27 cellular contexts compared by ENCODE assay signal in the genomic region with DNA sequence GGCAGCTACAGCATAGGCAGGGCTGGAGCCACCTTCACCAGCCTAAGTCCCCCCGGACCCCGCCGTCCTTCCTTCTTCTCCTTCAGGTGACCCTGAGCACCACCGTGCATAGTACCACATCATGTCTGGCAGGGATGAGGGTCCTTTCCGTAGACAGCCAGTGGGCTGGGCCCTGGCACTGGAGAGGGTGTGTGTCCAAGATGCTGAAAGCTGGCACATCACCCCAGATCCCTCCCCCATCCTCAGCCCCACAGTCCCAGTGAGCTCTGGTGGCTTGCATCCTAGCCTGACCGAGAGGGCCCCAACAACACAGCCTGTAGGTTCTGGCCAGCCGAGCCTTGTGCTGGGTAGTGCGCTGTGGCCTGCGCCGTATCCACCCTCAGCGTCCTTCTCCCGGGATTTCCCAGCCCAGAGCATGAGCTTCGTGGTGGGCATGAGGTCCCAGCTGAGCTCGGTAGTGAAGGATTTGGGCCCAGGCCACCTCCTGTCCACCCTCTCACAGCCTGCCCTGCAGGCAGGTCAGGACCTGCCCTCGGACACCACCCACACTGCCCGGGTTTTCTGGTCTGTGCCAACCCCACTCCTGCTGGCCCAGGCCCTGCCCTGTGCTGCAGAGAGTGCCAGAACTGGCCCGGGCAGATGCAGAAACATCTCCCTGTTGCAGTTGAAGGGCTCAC.
DNase-seq lines count a peak whose midpoint lies in the region; ATAC-seq, FAIRE-seq and TF ChIP-seq lines count a peak whose summit lies in the region.
"Had no signal": no experiment of that assay in that cellular context is flagged by ENCODE, and none has a peak within 500 bp of the region (broad histone marks: within the 10 kb centered on the region; RNA-seq: fewer than 3 reads in every experiment).

No MANE protein-coding gene starts in this region.

- H3K9me3 ChIP-seq in heart right ventricle: no peaks in the 10 kb centered on the region
- H3K9me3 ChIP-seq in kidney (ENCODE audit: control insufficient read depth in 1 of 2, low read length in 2 of 2): no peaks in the 10 kb centered on the region
- H3K9me3 ChIP-seq in pancreas: no peaks in the 10 kb centered on the region
- no peaks in the 10 kb centered on the region for H3K9me3 ChIP-seq in upper lobe of right lung
- H3K9me3 ChIP-seq: heart left ventricle, MG63, SJSA1, uterus had no signal

- DNase-seq in cardiac septum (ENCODE audit: low spot score) (peak; percentile 20), heart right ventricle (no peak), kidney (peak; percentile 59), pancreas (peak in 3 of 6 donors; percentile 29 to 59 (median 45)), upper lobe of right lung (peak; percentile 71), cerebellar cortex (ENCODE audit: low spot score) (no peak), T-helper 2 cell (no peak), NCI-H524 (lab: John Stamatoyannopoulos, UW) (no peak)
- DNase-seq: activated CD4-positive, alpha-beta T cell treated with anti-CD3 and anti-CD28 coated beads, Interleukin-2, amount 10 ng/mL, durations not matched to agents 24 days and 14 days; activated naive CD4-positive, alpha-beta T cell treated with anti-CD3 and anti-CD28 coated beads for 36 hours; AML-193; cerebellar nuclear complex; left colon; MG63; NCI-H1417; NCI-H524 treated with DMSO at 0.1 percent for 48 hours; stimulated activated CD8-positive, alpha-beta memory T cell treated with anti-CD3 and anti-CD28 coated beads, Interleukin-4, amount 100 ng/mL, for 48 hours; T-helper 1 cell; uterus had no signal

- FAIRE-seq in kidney (lab: Jason Lieb, UNC) (no peak), pancreas (lab: Jason Lieb, UNC) (no peak)
- FAIRE-seq: A204.1, GM19239, K562 had no signal

- no peak for ATAC-seq in heart right ventricle
- peak in 2 of 4 donors; percentile 43 to 49 for ATAC-seq in pancreas
- ATAC-seq in upper lobe of right lung: peak; percentile 48
- ATAC-seq: K562; left colon; naive thymus-derived CD8-positive, alpha-beta T cell; Panc1 had no signal

- WGBS in heart right ventricle, 2 donors: 84 to 89% methylated on average over 17 of the region's 17 CpGs
- WGBS in pancreas, 2 donors: 59 to 66% methylated on average over 11 to 17 of the region's 17 CpGs

- H3K9ac ChIP-seq in kidney (ENCODE audit: low read length in 2 of 2): no peak overlapping the region

- intact Hi-C loops in cardiac septum (cut with DNase I): no loop called here
- intact Hi-C loops in heart right ventricle (cut with DNase I): no loop called here
- intact Hi-C loops in kidney (cut with DNase I): no loop called here
- intact Hi-C loops in pancreas (cut with DNase I): no loop called here
- intact Hi-C loops in upper lobe of right lung (cut with DNase I): no loop called here

- no peak for TF ChIP-seq CTCF in heart right ventricle (IDR thresholded peaks at IDR 0.05)
- no peak for TF ChIP-seq CTCF in kidney (IDR thresholded peaks at IDR 0.05; ENCODE audit: borderline replicate concordance, extremely low read depth, insufficient read depth)
- no peak for TF ChIP-seq CTCF in pancreas (IDR thresholded peaks at IDR 0.05)
- no peak for TF ChIP-seq CTCF in upper lobe of right lung (IDR thresholded peaks at IDR 0.05)

- no peaks in the 10 kb centered on the region for H3K4me1 ChIP-seq in heart right ventricle
- H3K4me1 ChIP-seq in kidney (ENCODE audit: control insufficient read depth in 1 of 2, insufficient read depth in 1 of 2, low read depth in 1 of 2, low read length in 2 of 2): no peaks in the 10 kb centered on the region
- no peaks in the 10 kb centered on the region for H3K4me1 ChIP-seq in pancreas
- H3K4me1 ChIP-seq in upper lobe of right lung: no peaks in the 10 kb centered on the region
- H3K4me1 ChIP-seq: heart left ventricle, SJSA1, uterus had no signal

- H3K36me3 ChIP-seq in heart right ventricle (no peaks in the 10 kb centered on the region), kidney (ENCODE audit: control insufficient read depth in 1 of 2, insufficient read depth in 2 of 2, low read length in 2 of 2) (no peaks in the 10 kb centered on the region), pancreas (no peaks in the 10 kb centered on the region), upper lobe of right lung (no peaks in the 10 kb centered on the region)
- H3K36me3 ChIP-seq: heart left ventricle, MG63, SJSA1, uterus had no signal

- H3K27ac ChIP-seq in heart right ventricle (no peak overlapping the region), kidney (ENCODE audit: low read depth in 2 of 2, low read length in 2 of 2) (no peak overlapping the region), pancreas (peak overlapping the region in 3 of 4 donors; percentile 71 to 72 (median 71)), upper lobe of right lung (no peak overlapping the region)
- H3K27ac ChIP-seq: epithelial cell of prostate, SJSA1, uterus had no signal

- no peak overlapping the region for H3K4me3 ChIP-seq in heart right ventricle
- no peak overlapping the region for H3K4me3 ChIP-seq in kidney (ENCODE audit: low read length in 2 of 2)
- no peak overlapping the region for H3K4me3 ChIP-seq in pancreas
- H3K4me3 ChIP-seq in upper lobe of right lung: no peak overlapping the region
- H3K4me3 ChIP-seq: heart left ventricle, K562, MG63, SJSA1, uterus had no signal

- peaks cover 0 to 18% (median 4%) of the 10 kb centered on the region in 7 donors for H3K27me3 ChIP-seq in heart right ventricle
- no peaks in the 10 kb centered on the region for H3K27me3 ChIP-seq in pancreas
- H3K27me3 ChIP-seq in upper lobe of right lung: no peaks in the 10 kb centered on the region
- H3K27me3 ChIP-seq: MG63, SJSA1, uterus had no signal

Comparison
In these comparisons a context has a peak if more than half of its experiments do, and no peak if none do; other contexts are left out.
1. DNase-seq: peak in cardiac septum (single experiment), kidney (single experiment) and upper lobe of right lung (single experiment); none in heart right ventricle (0 of 2), cerebellar cortex (single experiment), T-helper 2 cell (0 of 5) and NCI-H524 (0 of 2).
2. H3K27ac ChIP-seq: peak in pancreas (3 of 4); none in heart right ventricle (0 of 10), kidney (0 of 2) and upper lobe of right lung (single experiment).